In the genomic region with DNA sequence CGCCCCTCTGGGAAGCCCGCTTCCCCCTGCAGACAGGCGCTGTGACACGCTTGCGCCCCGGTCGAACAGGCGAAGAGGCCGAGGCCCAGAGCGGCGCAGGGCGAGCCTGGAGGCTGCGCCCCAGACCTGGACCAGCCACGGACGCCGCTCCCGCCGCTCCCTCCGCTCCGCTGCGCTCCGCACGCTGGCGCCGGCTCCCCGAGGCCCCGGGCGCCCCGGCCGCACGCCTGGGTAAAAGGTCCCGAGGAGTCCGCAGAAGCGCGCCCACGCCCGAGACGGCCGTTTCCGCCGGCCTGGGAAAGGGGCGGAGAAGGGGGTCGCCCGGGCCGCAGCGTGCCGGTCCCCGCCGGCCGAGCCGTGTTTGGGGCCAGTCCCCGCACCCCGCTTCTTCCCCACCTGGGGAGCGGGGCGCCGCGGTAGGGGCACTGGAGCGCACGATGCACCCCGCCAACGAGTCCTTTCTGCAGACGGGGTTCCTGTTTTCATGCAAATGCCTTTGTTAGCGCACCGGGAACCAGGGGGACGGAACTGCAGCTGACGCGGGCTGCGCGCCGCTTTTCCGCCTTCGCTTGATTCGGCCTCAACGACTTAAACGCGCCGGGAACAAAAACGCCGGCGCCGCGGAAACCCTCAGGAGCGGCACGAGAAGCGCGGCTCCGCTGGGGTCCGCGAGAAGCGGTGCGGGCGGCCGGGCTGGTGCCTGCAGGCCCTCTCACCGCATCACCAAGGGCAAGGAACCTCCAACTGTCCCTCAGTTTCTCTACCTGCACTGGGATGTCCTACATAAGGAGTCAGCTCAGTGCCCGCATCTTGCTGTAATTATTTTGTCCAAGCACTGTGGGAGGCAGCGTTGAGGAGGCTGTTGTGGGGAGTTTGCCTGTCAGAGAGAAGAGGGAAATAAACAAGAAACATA, we compare ENCODE assay signal across 8 cellular contexts.
DNase-seq lines count a peak whose midpoint lies in the region; ATAC-seq, FAIRE-seq and TF ChIP-seq lines count a peak whose summit lies in the region.

No MANE protein-coding gene starts in this region.

- peaks cover 14% of the 10 kb centered on the region for H3K4me1 Mint-ChIP-seq in activated CD4-positive, alpha-beta T cell treated with anti-CD3 and anti-CD28 coated beads, Interleukin-2, amount 10 ng/mL, durations not matched to agents 7 days and 5 days
- peaks cover 6 to 21% (median 16%) of the 10 kb centered on the region in 7 donors for H3K4me1 Mint-ChIP-seq in naive thymus-derived CD4-positive, alpha-beta T cell

- H3K27me3 Mint-ChIP-seq in activated CD4-positive, alpha-beta T cell treated with anti-CD3 and anti-CD28 coated beads, Interleukin-2, amount 10 ng/mL, durations not matched to agents 7 days and 5 days: peaks cover 65% of the 10 kb centered on the region
- peaks cover 51 to 73% (median 58%) of the 10 kb centered on the region in 5 donors for H3K27me3 Mint-ChIP-seq in naive thymus-derived CD4-positive, alpha-beta T cell

- H3K9me3 Mint-ChIP-seq in activated CD4-positive, alpha-beta T cell treated with anti-CD3 and anti-CD28 coated beads, Interleukin-2, amount 10 ng/mL, durations not matched to agents 7 days and 5 days: no peaks in the 10 kb centered on the region
- H3K9me3 Mint-ChIP-seq in naive thymus-derived CD4-positive, alpha-beta T cell: peaks cover 0 to 2% (median 0%) of the 10 kb centered on the region in 11 donors

- FAIRE-seq in D721Med (lab: Jason Lieb, UNC): no peak

- H3K27ac ChIP-seq in naive thymus-derived CD4-positive, alpha-beta T cell (ENCODE audit: low read depth, low read length): no peak overlapping the region

- CTCF ChIA-PET in activated CD4-positive, alpha-beta T cell treated with anti-CD3 and anti-CD28 coated beads, Interleukin-2, amount 10 ng/mL, durations not matched to agents 7 days and 5 days (lab: Charles Lee): interaction anchor here (0.7 kb wide), 1 partner anchor 43 kb away, joined by 3 read pairs; no protein-coding TSS in a partner anchor
- CTCF ChIA-PET in naive thymus-derived CD4-positive, alpha-beta T cell (lab: Charles Lee): no interaction called here

- H3K27me3 ChIP-seq in naive thymus-derived CD4-positive, alpha-beta T cell (ENCODE audit: control insufficient read depth in 2 of 2, insufficient read depth in 2 of 2, low read length in 2 of 2): peaks cover 7 to 8% of the 10 kb centered on the region in 2 donors

- ATAC-seq in naive thymus-derived CD4-positive, alpha-beta T cell: peak; percentile 72

- no peaks in the 10 kb centered on the region for H3K36me3 Mint-ChIP-seq in activated CD4-positive, alpha-beta T cell treated with anti-CD3 and anti-CD28 coated beads, Interleukin-2, amount 10 ng/mL, durations not matched to agents 7 days and 5 days (ENCODE audit: low read depth)
- no peaks in the 10 kb centered on the region for H3K36me3 Mint-ChIP-seq in naive thymus-derived CD4-positive, alpha-beta T cell

- TF ChIP-seq CTCF in GM10266 (IDR thresholded peaks at IDR 0.05; ENCODE audit: control insufficient read depth, insufficient read depth, low read depth, missing control alignments) (no peak), fibroblast of mammary gland (conservative IDR thresholded peaks at IDR 0.05; ENCODE audit: control insufficient read depth, insufficient read depth, low read depth, low read length) (no peak), D721Med (IDR thresholded peaks at IDR 0.05; ENCODE audit: insufficient read depth, missing control alignments) (no peak)

- H3K4me3 Mint-ChIP-seq in activated CD4-positive, alpha-beta T cell treated with anti-CD3 and anti-CD28 coated beads, Interleukin-2, amount 10 ng/mL, durations not matched to agents 7 days and 5 days: peak overlapping the region; percentile 46
- peak overlapping the region in 9 of 10 donors; percentile 41 to 82 (median 69) for H3K4me3 Mint-ChIP-seq in naive thymus-derived CD4-positive, alpha-beta T cell

- peak overlapping the region; percentile 46 for H3K4me3 ChIP-seq in fibroblast of mammary gland (ENCODE audit: control insufficient read depth, low read depth, low read length)
- H3K4me3 ChIP-seq in naive thymus-derived CD4-positive, alpha-beta T cell (ENCODE audit: low read length): no peak overlapping the region

- intact Hi-C loops in naive thymus-derived CD4-positive, alpha-beta T cell (cut with micrococcal nuclease): loop anchor here in 1 of 2 donors (5.0 kb wide), 1 partner anchor 369 kb away; no protein-coding TSS in a partner anchor

- DNase-seq in GM10266 (ENCODE audit: extremely low spot score) (peak; percentile 67), HuH-7.5 (ENCODE audit: low spot score) (peak; percentile 47), fibroblast of mammary gland (ENCODE audit: low read depth) (peak; percentile 54), D721Med (ENCODE audit: insufficient read length, low spot score) (no peak), A172 (ENCODE audit: low spot score) (no peak), OCI-M1 (lab: John Stamatoyannopoulos, UW) (no peak)
- DNase-seq in activated CD4-positive, alpha-beta T cell treated with anti-CD3 and anti-CD28 coated beads, Interleukin-2, amount 10 ng/mL, durations not matched to agents 7 days and 5 days: peak; percentile 34
- peak in 5 of 9 donors; percentile 9 to 27 (median 15) for DNase-seq in naive thymus-derived CD4-positive, alpha-beta T cell

- H3K27ac Mint-ChIP-seq in activated CD4-positive, alpha-beta T cell treated with anti-CD3 and anti-CD28 coated beads, Interleukin-2, amount 10 ng/mL, durations not matched to agents 7 days and 5 days: no peak overlapping the region
- H3K27ac Mint-ChIP-seq in naive thymus-derived CD4-positive, alpha-beta T cell: no peak overlapping the region

- POLR2A ChIA-PET in activated CD4-positive, alpha-beta T cell treated with anti-CD3 and anti-CD28 coated beads, Interleukin-2, amount 10 ng/mL, durations not matched to agents 7 days and 5 days (lab: Charles Lee): no interaction called here
- POLR2A ChIA-PET in naive thymus-derived CD4-positive, alpha-beta T cell (lab: Charles Lee): interaction anchor here (1.1 kb wide), 1 partner anchor 14 kb away, joined by 3 read pairs; no protein-coding TSS in a partner anchor

- H3K9me3 ChIP-seq in naive thymus-derived CD4-positive, alpha-beta T cell (ENCODE audit: control insufficient read depth in 2 of 3, low read length in 3 of 3): no peaks in the 10 kb centered on the region

- H3K4me1 ChIP-seq in naive thymus-derived CD4-positive, alpha-beta T cell (ENCODE audit: control insufficient read depth in 2 of 2, insufficient read depth in 2 of 2, low read length in 2 of 2): peaks cover 0 to 8% of the 10 kb centered on the region in 2 donors

- H3K36me3 ChIP-seq in naive thymus-derived CD4-positive, alpha-beta T cell (ENCODE audit: control insufficient read depth in 2 of 3, insufficient read depth in 3 of 3, low read length in 3 of 3): no peaks in the 10 kb centered on the region

Comparison
In these comparisons a context has a peak if more than half of its experiments do, and no peak if none do; other contexts are left out.
1. DNase-seq: peak in GM10266 (single experiment), HuH-7.5 (single experiment), activated CD4-positive, alpha-beta T cell treated with anti-CD3 and anti-CD28 coated beads, Interleukin-2, amount 10 ng/mL, durations not matched to agents 7 days and 5 days (single experiment), fibroblast of mammary gland (single experiment) and naive thymus-derived CD4-positive, alpha-beta T cell (5 of 9); none in D721Med (single experiment), A172 (single experiment) and OCI-M1 (single experiment).